16 cellular contexts compared by ENCODE assay signal in genomic region chr4:160414516-160414915, GRCh38.
DNase-seq lines count a peak whose midpoint lies in the region; ATAC-seq, FAIRE-seq and TF ChIP-seq lines count a peak whose summit lies in the region.
"Had no signal": no experiment of that assay in that cellular context is flagged by ENCODE, and none has a peak within 500 bp of the region (broad histone marks: within the 10 kb centered on the region; RNA-seq: fewer than 3 reads in every experiment).

No MANE protein-coding gene starts in this region.

- DNase-seq in D721Med (ENCODE audit: insufficient read length, low spot score): no peak
- peak; percentile 35 to 78 for DNase-seq in NCI-H446 (lab: John Stamatoyannopoulos, UW)
- peak; percentile 92 for DNase-seq in cerebellar cortex (ENCODE audit: low spot score)
- DNase-seq in retinal pigment epithelial cell (ENCODE audit: low read depth): peak; percentile 25
- DNase-seq in NCI-H2029 (lab: John Stamatoyannopoulos, UW): no peak
- DNase-seq in natural killer cell treated with Interleukin-12 subunit alpha and Interleukin-12 subunit beta and Interleukin-15 and Interleukin-18, amount 100 ng/mL, for 72 hours (ENCODE audit: low spot score): no peak
- no peak for DNase-seq in activated CD8-positive, alpha-beta memory T cell treated with anti-CD3 and anti-CD28 coated beads, Interleukin-2, amount 10 ng/mL, durations not matched to agents 7 days and 5 days
- DNase-seq: 8988T; AML-193; Caco-2; CD8-positive, alpha-beta memory T cell; DMS53; GM23248; H9 had no signal

- H3K4me3 Mint-ChIP-seq in natural killer cell treated with Interleukin-12 subunit alpha and Interleukin-12 subunit beta and Interleukin-15 and Interleukin-18, amount 100 ng/mL, for 72 hours: no peak overlapping the region
- no peak overlapping the region for H3K4me3 Mint-ChIP-seq in activated CD8-positive, alpha-beta memory T cell treated with anti-CD3 and anti-CD28 coated beads, Interleukin-2, amount 10 ng/mL, durations not matched to agents 7 days and 5 days
- H3K4me3 Mint-ChIP-seq: CD8-positive, alpha-beta memory T cell; H9; IgD-negative memory B cell had no signal

- no peak for ATAC-seq in natural killer cell treated with Interleukin-12 subunit alpha and Interleukin-12 subunit beta and Interleukin-15 and Interleukin-18, amount 100 ng/mL, for 72 hours
- ATAC-seq in activated CD8-positive, alpha-beta memory T cell treated with anti-CD3 and anti-CD28 coated beads, Interleukin-2, amount 10 ng/mL, durations not matched to agents 7 days and 5 days: no peak

- CTCF ChIA-PET in activated CD8-positive, alpha-beta memory T cell treated with anti-CD3 and anti-CD28 coated beads, Interleukin-2, amount 10 ng/mL, durations not matched to agents 7 days and 5 days (lab: Charles Lee): no interaction called here

- H3K9me3 Mint-ChIP-seq in natural killer cell treated with Interleukin-12 subunit alpha and Interleukin-12 subunit beta and Interleukin-15 and Interleukin-18, amount 100 ng/mL, for 72 hours: peaks cover 12% of the 10 kb centered on the region
- peaks cover under 1% of the 10 kb centered on the region for H3K9me3 Mint-ChIP-seq in activated CD8-positive, alpha-beta memory T cell treated with anti-CD3 and anti-CD28 coated beads, Interleukin-2, amount 10 ng/mL, durations not matched to agents 7 days and 5 days (ENCODE audit: low read depth)
- H3K9me3 Mint-ChIP-seq: H9 had no signal

- no peaks in the 10 kb centered on the region for H3K36me3 Mint-ChIP-seq in natural killer cell treated with Interleukin-12 subunit alpha and Interleukin-12 subunit beta and Interleukin-15 and Interleukin-18, amount 100 ng/mL, for 72 hours
- no peaks in the 10 kb centered on the region for H3K36me3 Mint-ChIP-seq in activated CD8-positive, alpha-beta memory T cell treated with anti-CD3 and anti-CD28 coated beads, Interleukin-2, amount 10 ng/mL, durations not matched to agents 7 days and 5 days
- H3K36me3 Mint-ChIP-seq: CD8-positive, alpha-beta memory T cell; IgD-negative memory B cell had no signal

- no peaks in the 10 kb centered on the region for H3K4me1 Mint-ChIP-seq in natural killer cell treated with Interleukin-12 subunit alpha and Interleukin-12 subunit beta and Interleukin-15 and Interleukin-18, amount 100 ng/mL, for 72 hours (ENCODE audit: low read depth in 2 of 2)
- H3K4me1 Mint-ChIP-seq in activated CD8-positive, alpha-beta memory T cell treated with anti-CD3 and anti-CD28 coated beads, Interleukin-2, amount 10 ng/mL, durations not matched to agents 7 days and 5 days: no peaks in the 10 kb centered on the region
- H3K4me1 Mint-ChIP-seq: CD8-positive, alpha-beta memory T cell; H9; IgD-negative memory B cell had no signal

- FAIRE-seq in D721Med (lab: Jason Lieb, UNC): peak; percentile 82

- no peak overlapping the region for H3K27ac Mint-ChIP-seq in natural killer cell treated with Interleukin-12 subunit alpha and Interleukin-12 subunit beta and Interleukin-15 and Interleukin-18, amount 100 ng/mL, for 72 hours
- no peak overlapping the region for H3K27ac Mint-ChIP-seq in activated CD8-positive, alpha-beta memory T cell treated with anti-CD3 and anti-CD28 coated beads, Interleukin-2, amount 10 ng/mL, durations not matched to agents 7 days and 5 days
- H3K27ac Mint-ChIP-seq: CD8-positive, alpha-beta memory T cell; H9; IgD-negative memory B cell had no signal

- TF ChIP-seq CTCF in D721Med (IDR thresholded peaks at IDR 0.05; ENCODE audit: insufficient read depth, missing control alignments): no peak
- no peak for TF ChIP-seq CTCF in retinal pigment epithelial cell (conservative IDR thresholded peaks at IDR 0.05; ENCODE audit: low read depth, low read length)

- H3K4me3 ChIP-seq in retinal pigment epithelial cell (ENCODE audit: low read length): no peak overlapping the region
- H3K4me3 ChIP-seq: BLaER1, GM23248 had no signal

- no peaks in the 10 kb centered on the region for H3K27me3 Mint-ChIP-seq in natural killer cell treated with Interleukin-12 subunit alpha and Interleukin-12 subunit beta and Interleukin-15 and Interleukin-18, amount 100 ng/mL, for 72 hours
- no peaks in the 10 kb centered on the region for H3K27me3 Mint-ChIP-seq in activated CD8-positive, alpha-beta memory T cell treated with anti-CD3 and anti-CD28 coated beads, Interleukin-2, amount 10 ng/mL, durations not matched to agents 7 days and 5 days
- H3K27me3 Mint-ChIP-seq: CD8-positive, alpha-beta memory T cell; IgD-negative memory B cell had no signal

Comparison
In these comparisons a context has a peak if more than half of its experiments do, and no peak if none do; other contexts are left out.
1. DNase-seq: peak in NCI-H446 (2 of 2), cerebellar cortex (single experiment) and retinal pigment epithelial cell (single experiment); none in D721Med (single experiment), NCI-H2029 (single experiment), natural killer cell treated with Interleukin-12 subunit alpha and Interleukin-12 subunit beta and Interleukin-15 and Interleukin-18, amount 100 ng/mL, for 72 hours (single experiment) and activated CD8-positive, alpha-beta memory T cell treated with anti-CD3 and anti-CD28 coated beads, Interleukin-2, amount 10 ng/mL, durations not matched to agents 7 days and 5 days (single experiment).